ENCODE assay signal across 8 cellular contexts in genomic region chr4:118034061-118034785, GRCh38. TPM values are rescaled to one million over a fixed set of nuclear protein-coding genes. Genes with fewer than 3 reads are reported as not detected.
DNase-seq lines count a peak whose midpoint lies in the region; ATAC-seq and TF ChIP-seq lines count a peak whose summit lies in the region.

TSS of gene NDST3 (plus strand) at chr4:118034486. CDS start at chr4:118053911, 19,425 bp downstream.

- H3K4me1 ChIP-seq in iPS DF 6.9 (ENCODE audit: control insufficient read depth, insufficient read depth, low read length) (no peaks in the 10 kb centered on the region), skeletal muscle satellite cell (ENCODE audit: control insufficient read depth, insufficient read depth, low read length) (peaks cover 10% of the 10 kb centered on the region)

- peak; percentile 73 for ATAC-seq in GM18511 (IDR thresholded peaks at IDR 0.05; ENCODE audit: unreplicated experiment)
- ATAC-seq in HG03520 (IDR thresholded peaks at IDR 0.05; ENCODE audit: unreplicated experiment): peak; percentile 38

- DNase-seq in BJ (ENCODE audit: low read depth) (no peak), NCI-H774 (lab: John Stamatoyannopoulos, UW) (peak; percentile 59), astrocyte of the cerebellum (ENCODE audit: low read depth) (peak; percentile 70), iPS DF 6.9 (ENCODE audit: low read depth, low spot score) (no peak), NK-92 (lab: John Stamatoyannopoulos, UW; ENCODE audit: unreplicated experiment) (no peak)

- TF ChIP-seq CTCF in BJ (IDR thresholded peaks at IDR 0.05; ENCODE audit: insufficient read depth, low read depth, low read length): peak; percentile 19; the same call in 1 of the 2 replicates
- TF ChIP-seq CTCF in astrocyte of the cerebellum (IDR thresholded peaks at IDR 0.05; ENCODE audit: low read depth, low read length, missing control alignments): peak; percentile 67

- in situ Hi-C loops in astrocyte of the cerebellum (cut with HindIII; ENCODE audit: low sequenced_read_pairs): no loop called here

- H3K27me3 ChIP-seq in BJ (ENCODE audit: control insufficient read depth, insufficient read depth, low read length) (peaks cover 8% of the 10 kb centered on the region), iPS DF 6.9 (ENCODE audit: control insufficient read depth, insufficient read depth, low read length) (no peaks in the 10 kb centered on the region), skeletal muscle satellite cell (ENCODE audit: control insufficient read depth, insufficient read depth, low read length) (peaks cover 39% of the 10 kb centered on the region)

- WGBS in iPS DF 6.9 (ENCODE audit: insufficient coverage, insufficient read length): no CpG with 5 or more reads among the region's 11 CpGs

- no peak within 1 kb of the TSS for H3K9ac ChIP-seq in skeletal muscle satellite cell (ENCODE audit: low read depth, low read length)

- H3K27ac ChIP-seq in iPS DF 6.9 (ENCODE audit: low read length): no peak within 1 kb of the TSS

- POLR2A ChIA-PET in BJ (lab: Charles Lee): no interaction called here

- no peaks in the 10 kb centered on the region for H3K36me3 ChIP-seq in BJ (ENCODE audit: control insufficient read depth, insufficient read depth, low read length)
- no peaks in the 10 kb centered on the region for H3K36me3 ChIP-seq in iPS DF 6.9 (ENCODE audit: control insufficient read depth, insufficient read depth, low read length)
- no peaks in the 10 kb centered on the region for H3K36me3 ChIP-seq in skeletal muscle satellite cell (ENCODE audit: insufficient read depth, low read length)

- H3K9me3 ChIP-seq in iPS DF 6.9 (ENCODE audit: control insufficient read depth, insufficient read depth, low read length) (no peaks in the 10 kb centered on the region), skeletal muscle satellite cell (replicated peaks; ENCODE audit: low read length) (no peaks in the 10 kb centered on the region)

- peak within 1 kb of the TSS; percentile 47 for H3K4me3 ChIP-seq in BJ (ENCODE audit: low read depth, low read length)
- peak within 1 kb of the TSS; percentile 58 for H3K4me3 ChIP-seq in astrocyte of the cerebellum (ENCODE audit: low read depth, low read length)
- H3K4me3 ChIP-seq in iPS DF 6.9 (ENCODE audit: low read length): peak within 1 kb of the TSS; percentile 81; the same call in 1 of the 2 replicates
- peak within 1 kb of the TSS; percentile 68 for H3K4me3 ChIP-seq in skeletal muscle satellite cell (ENCODE audit: low read length)

- peak within 1 kb of the TSS; percentile 93 for H3K4me2 ChIP-seq in skeletal muscle satellite cell (ENCODE audit: low read length)

- CTCF ChIA-PET in BJ (lab: Yijun Ruan, JAX): interaction anchor here (1.0 to 1.2 kb wide), 3 partner anchors 9 to 189 kb away, joined by 3 to 4 read pairs (median 3); no protein-coding TSS in a partner anchor

RNA-seq across cellular contexts. Expression of gene NDST3, which starts in this region (rescaled TPM):
- polyA plus RNA-seq in BJ (2011; rRNA removed): not detected in 2 replicates
- polyA minus RNA-seq in BJ (2011; rRNA and poly(A)+ RNA removed): 0.05 TPM in 1 of 2 replicates, not detected in the other
- total RNA-seq in skeletal muscle satellite cell (2012; rRNA removed): not detected in 2 replicates

Comparison
In these comparisons a context has a peak if more than half of its experiments do, and no peak if none do; other contexts are left out.
1. DNase-seq: peak in NCI-H774 (single experiment) and astrocyte of the cerebellum (single experiment); none in BJ (single experiment), iPS DF 6.9 (single experiment) and NK-92 (single experiment).
2. Peak in every context shown above with its lines, with median percentiles within 50 percentile points of each other: H3K4me3 ChIP-seq.